In genomic region chr4:189124149-189124758, GRCh38 we compare ENCODE assay signal across 9 cellular contexts.
DNase-seq lines count a peak whose midpoint lies in the region; ATAC-seq and TF ChIP-seq lines count a peak whose summit lies in the region.
"Had no signal": no experiment of that assay in that cellular context is flagged by ENCODE, and none has a peak within 500 bp of the region (broad histone marks: within the 10 kb centered on the region; RNA-seq: fewer than 3 reads in every experiment).

No MANE protein-coding gene starts in this region.

- H3K9me3 ChIP-seq in BE2C, result no peaks in the 10 kb centered on the region; the same call in 1 of the 2 replicates
- H3K9me3 ChIP-seq in breast epithelium, result no peaks in the 10 kb centered on the region
- H3K9me3 ChIP-seq in Caco-2, result no peaks in the 10 kb centered on the region

- H3K27me3 Mint-ChIP-seq in Caco-2 (ENCODE audit: insufficient read depth, unreplicated experiment), result peaks cover 5% of the 10 kb centered on the region
- H3K27me3 Mint-ChIP-seq: central memory CD8-positive, alpha-beta T cell had no signal

- CTCF ChIA-PET in Caco-2 (lab: Charles Lee), result no interaction called here

- no TSS peak for BruUV-seq in Caco-2 (replicated peaks; lab: Mats Ljungman, UMichigan)

- no peak overlapping the region for H3K27ac Mint-ChIP-seq in Caco-2 (ENCODE audit: unreplicated experiment)

- no peak for TF ChIP-seq POLR2A in breast epithelium (IDR thresholded peaks at IDR 0.05)

- no peaks in the 10 kb centered on the region for H3K36me3 Mint-ChIP-seq in Caco-2 (ENCODE audit: insufficient read depth, unreplicated experiment)

- no peak overlapping the region for H3K4me3 Mint-ChIP-seq in Caco-2 (ENCODE audit: unreplicated experiment)
- H3K4me3 Mint-ChIP-seq: central memory CD8-positive, alpha-beta T cell had no signal

- no peaks in the 10 kb centered on the region for H3K4me1 Mint-ChIP-seq in Caco-2 (ENCODE audit: low read depth, unreplicated experiment)
- H3K4me1 Mint-ChIP-seq: central memory CD8-positive, alpha-beta T cell had no signal

- no peaks in the 10 kb centered on the region for H3K4me1 ChIP-seq in BE2C
- H3K4me1 ChIP-seq in breast epithelium, result no peaks in the 10 kb centered on the region
- no peaks in the 10 kb centered on the region for H3K4me1 ChIP-seq in Caco-2

- TF ChIP-seq CTCF in BE2C (IDR thresholded peaks at IDR 0.05; ENCODE audit: low read depth, low read length) (peak; percentile 85), breast epithelium (IDR thresholded peaks at IDR 0.05) (peak in 2 of 3 donors; percentile 29 to 37), Caco-2 (IDR thresholded peaks at IDR 0.05; ENCODE audit: insufficient read depth in 1 of 2, low read depth in 1 of 2, low read length in 1 of 2, severe bottlenecking in 1 of 2, unreplicated experiment in 1 of 2) (peak in 1 of 2 experiments; percentile 15)

- intact Hi-C loops in breast epithelium (cut with DNase I; ENCODE audit: low total_unique reads), result no loop called here
- intact Hi-C loops in Caco-2 (cut with micrococcal nuclease; ENCODE audit: unreplicated experiment), result loop anchor here (2.0 kb wide), 1 partner anchor 343 kb away; no protein-coding TSS in a partner anchor

- H3K27ac ChIP-seq in breast epithelium, result no peak overlapping the region

- POLR2A ChIA-PET in Caco-2 (lab: Charles Lee), result no interaction called here

- no peak overlapping the region for H3K4me3 ChIP-seq in BE2C (ENCODE audit: low read depth, low read length)
- no peak overlapping the region for H3K4me3 ChIP-seq in breast epithelium
- H3K4me3 ChIP-seq in Caco-2 (ENCODE audit: low read depth, low read length), result no peak overlapping the region

- DNase-seq in BE2C (peak; percentile 55), M059J (ENCODE audit: low read depth) (peak; percentile 19), breast epithelium (ENCODE audit: low spot score in 2 of 2) (no peak), medulla oblongata (ENCODE audit: extremely low spot score) (peak; percentile 59), Caco-2 (no peak)
- no peak for DNase-seq in activated CD4-positive, CD25-positive, alpha-beta regulatory T cell (lab: John Stamatoyannopoulos, UW)
- DNase-seq in activated CD4-positive, CD25-positive, alpha-beta regulatory T cell treated with anti-CD3 and anti-CD28 coated beads, Interleukin-2, amount 50 U/mL, for 72 hours, result no peak

- ATAC-seq in GM18519 (IDR thresholded peaks at IDR 0.05; ENCODE audit: low FRiP score, unreplicated experiment), result no peak

- H3K36me3 ChIP-seq in BE2C (no peaks in the 10 kb centered on the region), breast epithelium (no peaks in the 10 kb centered on the region), Caco-2 (ENCODE audit: control insufficient read depth, insufficient read depth, low read length) (no peaks in the 10 kb centered on the region)

- H3K9me3 Mint-ChIP-seq in Caco-2 (ENCODE audit: unreplicated experiment), result peaks cover 9% of the 10 kb centered on the region

- H3K27me3 ChIP-seq in BE2C, result no peaks in the 10 kb centered on the region
- H3K27me3 ChIP-seq in breast epithelium, result no peaks in the 10 kb centered on the region
- H3K27me3 ChIP-seq in Caco-2 (replicated peaks; ENCODE audit: control insufficient read depth, insufficient read depth, low read length), result no peaks in the 10 kb centered on the region

Comparison
In these comparisons a context has a peak if more than half of its experiments do, and no peak if none do; other contexts are left out.
1. DNase-seq: peak in BE2C (single experiment), M059J (single experiment) and medulla oblongata (single experiment); none in breast epithelium (0 of 2), activated CD4-positive, CD25-positive, alpha-beta regulatory T cell (0 of 4), Caco-2 (0 of 2) and activated CD4-positive, CD25-positive, alpha-beta regulatory T cell treated with anti-CD3 and anti-CD28 coated beads, Interleukin-2, amount 50 U/mL, for 72 hours (single experiment).